ENCODE assay signal across 2 cellular contexts in the genomic region with DNA sequence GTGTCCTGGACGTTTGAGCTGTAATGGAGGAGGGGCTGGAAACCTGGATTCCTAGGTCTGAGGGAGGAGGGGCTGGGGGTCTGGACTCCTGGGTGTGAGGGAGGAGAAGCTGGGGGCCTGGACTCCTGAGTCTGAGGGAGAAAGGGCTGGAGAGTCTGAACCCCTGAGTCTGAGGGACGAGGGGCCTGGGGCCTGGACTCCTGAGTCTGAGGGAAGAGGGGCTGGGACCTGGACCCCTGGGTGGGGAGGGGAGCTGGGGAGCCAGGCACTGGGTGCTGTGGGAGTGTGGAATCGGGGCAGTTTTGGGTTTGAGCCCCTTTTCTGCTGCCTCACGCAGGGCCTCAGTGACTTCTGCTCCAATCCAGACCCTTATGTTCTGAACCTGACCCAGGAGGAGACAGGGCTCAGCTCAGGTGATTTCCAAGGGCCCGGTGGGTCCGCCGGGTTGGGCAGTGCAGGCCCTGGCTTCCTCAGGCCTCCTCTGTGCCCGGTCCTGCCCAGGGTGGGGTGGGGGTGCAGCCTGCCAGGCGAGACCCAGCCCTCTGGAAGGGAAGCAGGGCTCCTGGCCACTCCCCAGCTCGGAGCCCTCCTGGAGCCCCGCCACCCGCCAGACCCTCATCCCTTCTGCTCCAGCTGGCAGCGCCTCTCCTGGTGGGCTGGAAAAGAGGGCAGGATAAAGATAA.
TF ChIP-seq lines count a peak whose summit lies in the region.

No MANE protein-coding gene starts in this region.

TF ChIP-seq in A549, 52 proteins besides CTCF, POLR2A, EP300 and RAD21:
- TF ChIP-seq, protein P1, sequence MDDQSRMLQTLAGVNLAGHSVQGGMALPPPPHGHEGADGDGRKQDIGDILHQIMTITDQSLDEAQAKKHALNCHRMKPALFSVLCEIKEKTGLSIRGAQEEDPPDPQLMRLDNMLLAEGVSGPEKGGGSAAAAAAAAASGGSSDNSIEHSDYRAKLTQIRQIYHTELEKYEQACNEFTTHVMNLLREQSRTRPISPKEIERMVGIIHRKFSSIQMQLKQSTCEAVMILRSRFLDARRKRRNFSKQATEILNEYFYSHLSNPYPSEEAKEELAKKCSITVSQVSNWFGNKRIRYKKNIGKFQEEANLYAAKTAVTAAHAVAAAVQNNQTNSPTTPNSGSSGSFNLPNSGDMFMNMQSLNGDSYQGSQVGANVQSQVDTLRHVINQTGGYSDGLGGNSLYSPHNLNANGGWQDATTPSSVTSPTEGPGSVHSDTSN (IDR thresholded peaks at IDR 0.05), result 0 out of 2 replicates have a peak, but pooled peaks have one; percentile 9
- no peak for TF ChIP-seq HOXB13 (CRISPR knock-in tag; IDR thresholded peaks at IDR 0.05; ENCODE audit: low read depth)
TF ChIP-seq in A549: peak in this region for 1.

TF ChIP-seq in K562, 482 proteins besides CTCF, POLR2A, EP300 and RAD21:
- TF ChIP-seq POLR2G (IDR thresholded peaks at IDR 0.05; ENCODE audit: low read depth, low read length) (peak; percentile 67; the same call in 1 of the 2 replicates), BRD4 (IDR thresholded peaks at IDR 0.05) (no peak), HMG20A (CRISPR knock-in tag; conservative IDR thresholded peaks at IDR 0.05) (no peak)
